14 cellular contexts compared by ENCODE assay signal in the genomic region with DNA sequence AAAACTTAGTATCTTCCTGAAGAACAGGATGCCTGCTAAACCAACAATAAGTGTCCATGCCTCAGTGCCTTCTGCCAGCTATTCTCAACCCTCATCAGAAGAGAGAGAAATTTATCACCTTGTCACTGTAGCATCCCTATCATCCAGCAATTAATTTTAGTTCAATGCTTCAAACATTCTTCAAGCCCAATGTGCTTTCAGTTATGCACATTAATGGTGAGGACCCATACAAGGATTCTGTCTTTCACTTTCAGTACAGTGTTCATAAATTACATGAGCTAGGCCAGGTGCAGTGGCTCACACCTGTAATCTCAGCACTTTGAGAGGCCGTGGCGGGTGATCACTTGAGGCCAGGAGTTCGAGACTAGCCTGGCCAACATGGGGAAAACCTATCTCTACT.
"Had no signal": no experiment of that assay in that cellular context is flagged by ENCODE, and none has a peak within 500 bp of the region (broad histone marks: within the 10 kb centered on the region; RNA-seq: fewer than 3 reads in every experiment).

No MANE protein-coding gene starts in this region.

- H3K27me3 ChIP-seq: ascending aorta, esophagus muscularis mucosa, right atrium auricular region, thyroid gland, uterus had no signal

- H3K27ac ChIP-seq: ascending aorta, esophagus muscularis mucosa, right atrium auricular region, skin epidermis, thyroid gland, uterus, WERI-Rb-1 had no signal

- H3K27ac Mint-ChIP-seq: activated CD8-positive, alpha-beta T cell treated with anti-CD3 and anti-CD28 coated beads, Interleukin-2, amount 10 ng/mL, durations not matched to agents 7 days and 5 days; activated T-helper 1 cell treated with anti-CD3 and anti-CD28 coated beads, Interleukin-12 subunit alpha, Interleukin-12 subunit beta, Interleukin-2, Interleukin-4 antibody, amounts not matched to agents 30 ng/mL and 10 ng/mL and 1 ng/mL, durations not matched to agents 14 hours and 24 hours and 36 hours; naive thymus-derived CD8-positive, alpha-beta T cell had no signal

- H3K4me1 ChIP-seq: ascending aorta, esophagus muscularis mucosa, right atrium auricular region, thyroid gland, uterus had no signal

- H3K9me3 ChIP-seq: ascending aorta, esophagus muscularis mucosa, right atrium auricular region, thyroid gland, uterus had no signal

- H3K4me3 ChIP-seq: ascending aorta, esophagus muscularis mucosa, right atrium auricular region, skin epidermis, thyroid gland, uterus had no signal

- ATAC-seq: activated CD8-positive, alpha-beta T cell treated with anti-CD3 and anti-CD28 coated beads, Interleukin-2, amount 10 ng/mL, durations not matched to agents 7 days and 5 days; left colon; naive thymus-derived CD8-positive, alpha-beta T cell had no signal

- H3K36me3 Mint-ChIP-seq: naive thymus-derived CD8-positive, alpha-beta T cell had no signal

- H3K9me3 Mint-ChIP-seq: activated T-helper 1 cell treated with anti-CD3 and anti-CD28 coated beads, Interleukin-12 subunit alpha, Interleukin-12 subunit beta, Interleukin-2, Interleukin-4 antibody, amounts not matched to agents 30 ng/mL and 10 ng/mL and 1 ng/mL, durations not matched to agents 14 hours and 24 hours and 36 hours; naive thymus-derived CD8-positive, alpha-beta T cell had no signal

- H3K36me3 ChIP-seq: ascending aorta, esophagus muscularis mucosa, right atrium auricular region, thyroid gland, WERI-Rb-1 had no signal

- H3K4me3 Mint-ChIP-seq: activated CD8-positive, alpha-beta T cell treated with anti-CD3 and anti-CD28 coated beads, Interleukin-2, amount 10 ng/mL, durations not matched to agents 7 days and 5 days; activated T-helper 1 cell treated with anti-CD3 and anti-CD28 coated beads, Interleukin-12 subunit alpha, Interleukin-12 subunit beta, Interleukin-2, Interleukin-4 antibody, amounts not matched to agents 30 ng/mL and 10 ng/mL and 1 ng/mL, durations not matched to agents 14 hours and 24 hours and 36 hours; naive thymus-derived CD8-positive, alpha-beta T cell had no signal

- DNase-seq: activated CD4-positive, alpha-beta T cell treated with anti-CD3 and anti-CD28 coated beads for 48 hours; activated CD8-positive, alpha-beta T cell treated with anti-CD3 and anti-CD28 coated beads, Interleukin-2, amount 10 ng/mL, durations not matched to agents 7 days and 5 days; activated naive CD4-positive, alpha-beta T cell; left colon; naive thymus-derived CD8-positive, alpha-beta T cell; posterior cingulate gyrus; thyroid gland; uterus; WERI-Rb-1 had no signal
